In genomic region chr2:102061962-102062795, GRCh38 we compare ENCODE assay signal across 8 cellular contexts.
DNase-seq lines count a peak whose midpoint lies in the region; ATAC-seq, FAIRE-seq and TF ChIP-seq lines count a peak whose summit lies in the region.

No MANE protein-coding gene starts in this region.

- DNase-seq in A549 (ENCODE audit: low read depth in 1 of 2, low spot score in 1 of 2) = no peak
- DNase-seq in Peyer's patch = no peak
- peak; percentile 15 to 69 for DNase-seq in dermis microvascular lymphatic vessel endothelial cell (ENCODE audit: low read depth in 2 of 2)
- DNase-seq in neural progenitor cell (ENCODE audit: low spot score) = no peak
- no peak for DNase-seq in SIG-M5 treated with dmso at 0.1 percent for 504 hours (lab: John Stamatoyannopoulos, UW; ENCODE audit: unreplicated experiment)
- no peak for DNase-seq in LoVo (ENCODE audit: low spot score)
- DNase-seq in epidermal melanocyte (ENCODE audit: insufficient read length, low spot score) = no peak
- no peak for DNase-seq in SIG-M5 (lab: John Stamatoyannopoulos, UW)

- 87% methylated on average over 8 of the region's 8 CpGs for WGBS in A549 (ENCODE audit: missing lambda C conversion rate)

- FAIRE-seq in A549 (lab: Jason Lieb, UNC) = no peak

- H3K9ac ChIP-seq in neural progenitor cell = no peak overlapping the region

- H3K4me1 ChIP-seq in A549 (peaks cover 50% of the 10 kb centered on the region), Peyer's patch (peaks cover 0 to 31% (median 0%) of the 10 kb centered on the region in 4 donors), neural progenitor cell (peaks cover 7% of the 10 kb centered on the region)

- H3F3A ChIP-seq in neural progenitor cell (ENCODE audit: low read depth) = no peaks in the 10 kb centered on the region

- TF ChIP-seq EP300 in A549 (IDR thresholded peaks at IDR 0.05) = no peak

- H3K4me1 Mint-ChIP-seq in neural progenitor cell = peaks cover 60% of the 10 kb centered on the region

- H3K27me3 ChIP-seq in Peyer's patch (no peaks in the 10 kb centered on the region), neural progenitor cell (no peaks in the 10 kb centered on the region)

- ATAC-seq in A549 = no peak

- H3K36me3 ChIP-seq in Peyer's patch = no peaks in the 10 kb centered on the region
- H3K36me3 ChIP-seq in neural progenitor cell = no peaks in the 10 kb centered on the region

- POLR2A ChIA-PET in A549 (lab: Yijun Ruan, JAX) = no interaction called here

- no peaks in the 10 kb centered on the region for H3K9me3 ChIP-seq in A549
- no peaks in the 10 kb centered on the region for H3K9me3 ChIP-seq in Peyer's patch
- no peaks in the 10 kb centered on the region for H3K9me3 ChIP-seq in neural progenitor cell (ENCODE audit: low read depth)

- H3K27ac ChIP-seq in A549 (peak overlapping the region; percentile 98 to 99), Peyer's patch (peak overlapping the region; percentile 38 to 93 (median 89)), neural progenitor cell (no peak overlapping the region)

- no peak overlapping the region for H2AFZ ChIP-seq in neural progenitor cell (replicated peaks)

- H3K36me3 Mint-ChIP-seq in neural progenitor cell = no peaks in the 10 kb centered on the region

- no peaks in the 10 kb centered on the region for H3K9me3 Mint-ChIP-seq in neural progenitor cell

- no peaks in the 10 kb centered on the region for H4K20me1 ChIP-seq in neural progenitor cell (ENCODE audit: low read depth)

- no peak for TF ChIP-seq RAD21 in A549 (conservative IDR thresholded peaks at IDR 0.05 in 1 of 2, IDR thresholded peaks at IDR 0.05 in 1 of 2)

- H3K27ac Mint-ChIP-seq in neural progenitor cell = peak overlapping the region; percentile 6

- H3K4me3 Mint-ChIP-seq in neural progenitor cell = no peak overlapping the region

- TF ChIP-seq POLR2A in A549 (IDR thresholded peaks at IDR 0.05; ENCODE audit: low read length) = no peak
- TF ChIP-seq POLR2A in Peyer's patch (IDR thresholded peaks at IDR 0.05) = no peak

- TF ChIP-seq CTCF in A549 (IDR thresholded peaks at IDR 0.05) (no peak), Peyer's patch (IDR thresholded peaks at IDR 0.05) (no peak), neural progenitor cell (IDR thresholded peaks at IDR 0.05) (no peak)

- CTCF ChIA-PET in A549 (lab: Yijun Ruan, JAX) = interaction anchor here (0.7 to 2.1 kb wide), 5 partner anchors 16 to 178 kb away, joined by 3 to 11 read pairs (median 8); no protein-coding TSS in a partner anchor

- H3K4me2 ChIP-seq in A549 = peak overlapping the region; percentile 90; the same call in 2 of the 3 replicates
- H3K4me2 ChIP-seq in neural progenitor cell = no peak overlapping the region

- peaks cover 15% of the 10 kb centered on the region for H3K27me3 Mint-ChIP-seq in neural progenitor cell (ENCODE audit: insufficient read depth, low read depth)

- H3K4me3 ChIP-seq in A549 (no peak overlapping the region), Peyer's patch (no peak overlapping the region), neural progenitor cell (no peak overlapping the region)

- no peaks in the 10 kb centered on the region for H3K79me2 ChIP-seq in neural progenitor cell (ENCODE audit: low read depth)

TF ChIP-seq in A549, 52 proteins besides CTCF, POLR2A, EP300 and RAD21:
- TF ChIP-seq FOXS1 (CRISPR knock-in tag; IDR thresholded peaks at IDR 0.05) (no peak), RCOR1 (IDR thresholded peaks at IDR 0.05; ENCODE audit: low read depth, low read length) (no peak), ELK1 (IDR thresholded peaks at IDR 0.05; ENCODE audit: low read depth, low read length) (no peak)

Comparison
In these comparisons a context has a peak if more than half of its experiments do, and no peak if none do; other contexts are left out.
1. DNase-seq: peak in dermis microvascular lymphatic vessel endothelial cell (2 of 2); none in A549 (0 of 2), Peyer's patch (0 of 3), neural progenitor cell (single experiment), SIG-M5 treated with dmso at 0.1 percent for 504 hours (single experiment), LoVo (single experiment), epidermal melanocyte (single experiment) and SIG-M5 (single experiment).